ENCODE assay signal across 3 cellular contexts in genomic region chr6:169289671-169290408, GRCh38.
A peak's percentile ranks its signal among the peaks of the same experiment; 100 is the strongest.
TF ChIP-seq lines count a peak whose summit lies in the region.

No MANE protein-coding gene starts in this region.

TF ChIP-seq in SK-N-SH, 30 proteins besides CTCF, POLR2A, EP300 and RAD21:
- no peak for TF ChIP-seq REST (IDR thresholded peaks at IDR 0.05; ENCODE audit: low read depth, low read length)
- TF ChIP-seq FOXM1 (IDR thresholded peaks at IDR 0.05; ENCODE audit: low read depth) = no peak
- TF ChIP-seq POLR2AphosphoS5 (IDR thresholded peaks at IDR 0.05; ENCODE audit: low read depth, low read length) = no peak
- TF ChIP-seq SMC3 (IDR thresholded peaks at IDR 0.05; ENCODE audit: low read depth, low read length) = no peak
- no peak for TF ChIP-seq EZH2phosphoT487 (IDR thresholded peaks at IDR 0.05; ENCODE audit: borderline replicate concordance, low read depth)
- TF ChIP-seq GABPA (IDR thresholded peaks at IDR 0.05; ENCODE audit: low read depth) = no peak
- TF ChIP-seq NFIC (IDR thresholded peaks at IDR 0.05; ENCODE audit: borderline replicate concordance) = no peak
- TF ChIP-seq TCF12 (IDR thresholded peaks at IDR 0.05) = peak; percentile 33
- TF ChIP-seq MAX (IDR thresholded peaks at IDR 0.05; ENCODE audit: low read depth) = 0 out of 2 replicates have a peak, but pooled peaks have one; percentile 37
- TF ChIP-seq RCOR1 (IDR thresholded peaks at IDR 0.05; ENCODE audit: low read length) = no peak

TF ChIP-seq in SK-N-SH treated with all-trans-retinoic acid at 6 μM for 48 hours, 23 proteins besides CTCF, POLR2A, EP300 and RAD21:
- TF ChIP-seq POU6F1 (CRISPR knock-in tag; IDR thresholded peaks at IDR 0.05; ENCODE audit: borderline replicate concordance, low read depth) = no peak
- no peak for TF ChIP-seq BACH2 (CRISPR knock-in tag; IDR thresholded peaks at IDR 0.05; ENCODE audit: borderline replicate concordance)
- no peak for TF ChIP-seq ESRRG (CRISPR knock-in tag; IDR thresholded peaks at IDR 0.05)
- TF ChIP-seq TSHZ2 (CRISPR knock-in tag; IDR thresholded peaks at IDR 0.05) = no peak
- TF ChIP-seq ARNTL (CRISPR knock-in tag; IDR thresholded peaks at IDR 0.05; ENCODE audit: borderline replicate concordance, low read depth) = no peak
- no peak for TF ChIP-seq TCF4 (CRISPR knock-in tag; IDR thresholded peaks at IDR 0.05; ENCODE audit: borderline replicate concordance)

TF ChIP-seq in K562, 482 proteins besides CTCF, POLR2A, EP300 and RAD21:
- peak; percentile 84 for TF ChIP-seq MGA (IDR thresholded peaks at IDR 0.05)
- TF ChIP-seq CLOCK (CRISPR knock-in tag; IDR thresholded peaks at IDR 0.05; ENCODE audit: borderline replicate concordance) = no peak
- no peak for TF ChIP-seq ZNF140 (CRISPR knock-in tag; IDR thresholded peaks at IDR 0.05)
- TF ChIP-seq E2F6 (IDR thresholded peaks at IDR 0.05; ENCODE audit: borderline replicate concordance in 1 of 2, extremely low read depth in 1 of 2, insufficient read depth in 1 of 2, insufficient read length in 1 of 2, low read depth in 1 of 2, low read length in 1 of 2, poor library complexity in 1 of 2, severe bottlenecking in 1 of 2) = peak in 1 of 2 experiments; percentile 71
- TF ChIP-seq GABPB1 (CRISPR knock-in tag; IDR thresholded peaks at IDR 0.05) = no peak
- peak; percentile 92 for TF ChIP-seq L3MBTL2 (IDR thresholded peaks at IDR 0.05)
- TF ChIP-seq NFE2 (IDR thresholded peaks at IDR 0.05; ENCODE audit: low read depth) = peak; percentile 36; the same call in 1 of the 2 replicates
TF ChIP-seq in K562: peak in this region for 4.
